28 cellular contexts compared by ENCODE assay signal in the genomic region with DNA sequence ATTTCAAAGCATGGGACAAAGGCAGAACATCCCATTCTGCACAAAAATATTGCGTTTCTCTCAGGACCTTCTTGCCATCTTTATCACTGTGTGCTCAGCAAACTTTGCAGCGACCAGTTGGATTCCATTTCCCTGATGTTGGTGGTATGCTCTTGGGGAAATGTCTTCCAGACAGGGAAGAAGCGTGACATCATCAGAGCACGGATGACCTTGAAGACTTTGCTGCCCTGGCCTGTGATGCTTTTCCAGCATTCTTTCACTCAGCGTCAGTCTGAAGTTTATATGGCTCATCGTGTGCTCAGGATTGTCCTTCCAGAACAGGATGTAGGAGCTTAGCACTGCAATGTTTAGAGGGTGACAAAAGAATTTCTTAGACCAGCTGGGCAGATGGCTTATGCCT.
DNase-seq lines count a peak whose midpoint lies in the region; TF ChIP-seq lines count a peak whose summit lies in the region.
"Had no signal": no experiment of that assay in that cellular context is flagged by ENCODE, and none has a peak within 500 bp of the region (broad histone marks: within the 10 kb centered on the region; RNA-seq: fewer than 3 reads in every experiment).

No MANE protein-coding gene starts in this region.

- no peak overlapping the region for H4K91ac ChIP-seq in H9 (ENCODE audit: insufficient read length, low read depth, low read length)

- H2BK5ac ChIP-seq in H9 (ENCODE audit: insufficient read length, low read length), result no peak overlapping the region

- TF ChIP-seq CTCF in HFF-Myc (IDR thresholded peaks at IDR 0.05; ENCODE audit: low read depth, low read length, missing control alignments) (no peak), H9 (conservative IDR thresholded peaks at IDR 0.05) (no peak)

- no peaks in the 10 kb centered on the region for H3K79me1 ChIP-seq in H9 (ENCODE audit: insufficient read depth, low read depth, low read length, poor library complexity, severe bottlenecking)

- DNase-seq in AG08395 (ENCODE audit: low spot score), result peak; percentile 69
- peak; percentile 54 for DNase-seq in HFF-Myc (ENCODE audit: extremely low read depth, low read depth)
- peak; percentile 72 for DNase-seq in amniotic stem cell (lab: John Stamatoyannopoulos, UW)
- DNase-seq in hepatic stellate cell (ENCODE audit: low spot score), result peak; percentile 26
- no peak for DNase-seq in NCI-H69 (lab: John Stamatoyannopoulos, UW)
- DNase-seq in NCI-H526 (lab: John Stamatoyannopoulos, UW), result no peak
- no peak for DNase-seq in H9
- no peak for DNase-seq in stimulated activated CD4-positive, alpha-beta T cell treated with anti-CD3 and anti-CD28 coated beads, Interleukin-4, amount 100 ng/mL, for 1 hour
- DNase-seq: activated CD4-positive, alpha-beta T cell treated with anti-CD3 and anti-CD28 coated beads, Interleukin-2, amount 50 U/mL, for 1 hour; activated CD8-positive, alpha-beta memory T cell treated with anti-CD3 and anti-CD28 coated beads, Interleukin-2, amount 10 ng/mL, durations not matched to agents 7 days and 5 days; activated naive CD4-positive, alpha-beta T cell treated with anti-CD3 and anti-CD28 coated beads, Interleukin-2, amount 10 ng/mL, durations not matched to agents 7 days and 5 days; activated T-cell treated with anti-CD3 and anti-CD28 coated beads, Interleukin-2, amount 50 U/mL, for 72 hours; aorta; caudate nucleus; COR-L47; foreskin keratinocyte; heart right ventricle; mesendoderm; NCI-H1105; NCI-H2029 treated with DMSO at 0.1 percent for 48 hours; NCI-H226; stimulated activated CD4-positive, alpha-beta T cell treated with anti-CD3 and anti-CD28 coated beads, Interleukin-1b, Interleukin-23, amount 100 ng/mL, for 48 hours had no signal

- H3K36me3 Mint-ChIP-seq in H9 (ENCODE audit: insufficient read depth in 1 of 3, low read depth in 3 of 3), result peaks cover 0 to 4% (median 3%) of the 10 kb centered on the region in 3 experiments; a peak in 4 of 7 replicates
- H3K36me3 Mint-ChIP-seq: activated CD8-positive, alpha-beta memory T cell treated with anti-CD3 and anti-CD28 coated beads, Interleukin-2, amount 10 ng/mL, durations not matched to agents 7 days and 5 days; activated naive CD4-positive, alpha-beta T cell treated with anti-CD3 and anti-CD28 coated beads, Interleukin-2, amount 10 ng/mL, durations not matched to agents 7 days and 5 days; IgD-negative memory B cell had no signal

- H3K27ac Mint-ChIP-seq in H9, result 0 out of 7 replicates have a peak overlapping the region, but pooled peaks of 1 of the 3 experiments have one; percentile 32
- H3K27ac Mint-ChIP-seq: activated CD8-positive, alpha-beta memory T cell treated with anti-CD3 and anti-CD28 coated beads, Interleukin-2, amount 10 ng/mL, durations not matched to agents 7 days and 5 days; activated naive CD4-positive, alpha-beta T cell treated with anti-CD3 and anti-CD28 coated beads, Interleukin-2, amount 10 ng/mL, durations not matched to agents 7 days and 5 days; activated T-cell treated with anti-CD3 and anti-CD28 coated beads, Interleukin-2, amount 50 U/mL, for 72 hours; IgD-negative memory B cell had no signal

- H3K4ac ChIP-seq in H9 (ENCODE audit: low read depth, low read length), result no peak overlapping the region

- no peak overlapping the region for H3K23ac ChIP-seq in H9 (ENCODE audit: insufficient read length, low read depth, low read length)

- no peak overlapping the region for H2BK120ac ChIP-seq in H9 (ENCODE audit: low read depth, low read length, poor library complexity, severe bottlenecking)

- H3K4me3 Mint-ChIP-seq in H9, result no peak overlapping the region
- H3K4me3 Mint-ChIP-seq: activated CD8-positive, alpha-beta memory T cell treated with anti-CD3 and anti-CD28 coated beads, Interleukin-2, amount 10 ng/mL, durations not matched to agents 7 days and 5 days; activated naive CD4-positive, alpha-beta T cell treated with anti-CD3 and anti-CD28 coated beads, Interleukin-2, amount 10 ng/mL, durations not matched to agents 7 days and 5 days; activated T-cell treated with anti-CD3 and anti-CD28 coated beads, Interleukin-2, amount 50 U/mL, for 72 hours; IgD-negative memory B cell had no signal

- no CpG with 5 or more reads among the region's 6 CpGs for WGBS in H9 (ENCODE audit: extremely low coverage, insufficient read length, low lambda C conversion rate)

- H3K27me3 ChIP-seq in H9 (ENCODE audit: insufficient read depth, low read length), result no peaks in the 10 kb centered on the region
- H3K27me3 ChIP-seq: BLaER1 treated with 17β-estradiol and CSF1 and Interleukin-3, amounts not matched to agents 10 nM and 100 nM; foreskin keratinocyte; heart right ventricle; neutrophil had no signal

- no peak overlapping the region for H3K4me3 ChIP-seq in HFF-Myc (replicated peaks; ENCODE audit: low read depth, low read length)
- H3K4me3 ChIP-seq: A549; BLaER1 treated with 17β-estradiol and CSF1 and Interleukin-3, amounts not matched to agents 10 nM and 100 nM; heart right ventricle; skin epidermis had no signal

- no peaks in the 10 kb centered on the region for H4K20me1 ChIP-seq in H9 (ENCODE audit: control insufficient read depth, insufficient read depth, insufficient read length)
- H4K20me1 ChIP-seq: BLaER1 treated with 17β-estradiol and CSF1 and Interleukin-3, amounts not matched to agents 10 nM and 100 nM had no signal

- no peaks in the 10 kb centered on the region for H3K79me2 ChIP-seq in H9 (ENCODE audit: insufficient read depth, low read length)

- no peak overlapping the region for H2BK20ac ChIP-seq in H9 (ENCODE audit: low read depth, low read length, poor library complexity, severe bottlenecking)

- H3K4me1 ChIP-seq in H9 (ENCODE audit: insufficient read depth, low read length), result peaks cover 7% of the 10 kb centered on the region; the same call in 1 of the 2 replicates
- H3K4me1 ChIP-seq: BLaER1 treated with 17β-estradiol and CSF1 and Interleukin-3, amounts not matched to agents 10 nM and 100 nM; foreskin keratinocyte; heart right ventricle had no signal

- no peak overlapping the region for H2AK5ac ChIP-seq in H9 (ENCODE audit: insufficient read length, low read length)

- H3K27me3 Mint-ChIP-seq in H9 (ENCODE audit: low read depth), result no peaks in the 10 kb centered on the region

- H4K5ac ChIP-seq in H9 (ENCODE audit: insufficient read length, low read depth, low read length), result no peak overlapping the region

- H4K8ac ChIP-seq in H9 (replicated peaks; ENCODE audit: insufficient read length, low read depth, low read length), result no peak overlapping the region

- no peak overlapping the region for H2BK15ac ChIP-seq in H9 (ENCODE audit: low read depth, low read length)

- no peak overlapping the region for H3K18ac ChIP-seq in H9 (ENCODE audit: insufficient read length, low read depth, low read length)

- no peaks in the 10 kb centered on the region; a peak in 1 of 5 replicates for H3K9me3 Mint-ChIP-seq in H9
- H3K9me3 Mint-ChIP-seq: activated naive CD4-positive, alpha-beta T cell treated with anti-CD3 and anti-CD28 coated beads, Interleukin-2, amount 10 ng/mL, durations not matched to agents 7 days and 5 days; activated T-cell treated with anti-CD3 and anti-CD28 coated beads, Interleukin-2, amount 50 U/mL, for 72 hours; IgD-negative memory B cell had no signal

- H3K27ac ChIP-seq in H9 (ENCODE audit: insufficient read length, low read depth, low read length), result no peak overlapping the region
- H3K27ac ChIP-seq: A549; BLaER1 treated with 17β-estradiol and CSF1 and Interleukin-3, amounts not matched to agents 10 nM and 100 nM; foreskin keratinocyte; heart right ventricle; neutrophil; skin epidermis; VCaP had no signal

- peaks cover 33 to 48% of the 10 kb centered on the region in 2 experiments for H3K4me1 Mint-ChIP-seq in H9
- H3K4me1 Mint-ChIP-seq: activated CD8-positive, alpha-beta memory T cell treated with anti-CD3 and anti-CD28 coated beads, Interleukin-2, amount 10 ng/mL, durations not matched to agents 7 days and 5 days; activated naive CD4-positive, alpha-beta T cell treated with anti-CD3 and anti-CD28 coated beads, Interleukin-2, amount 10 ng/mL, durations not matched to agents 7 days and 5 days; IgD-negative memory B cell had no signal

- H3K9ac ChIP-seq in H9 (ENCODE audit: extremely low read depth, insufficient read length, low read length), result no peak overlapping the region
- H3K9ac ChIP-seq: BLaER1 treated with 17β-estradiol and CSF1 and Interleukin-3, amounts not matched to agents 10 nM and 100 nM had no signal

- H3K56ac ChIP-seq in H9 (ENCODE audit: insufficient read length, low read depth, low read length), result no peak overlapping the region

- no peaks in the 10 kb centered on the region for H3K9me3 ChIP-seq in H9 (ENCODE audit: control insufficient read depth, low read depth, low read length)
- H3K9me3 ChIP-seq: A549; BLaER1 treated with 17β-estradiol and CSF1 and Interleukin-3, amounts not matched to agents 10 nM and 100 nM; neutrophil had no signal

- no peaks in the 10 kb centered on the region for H3K23me2 ChIP-seq in H9 (ENCODE audit: insufficient read length, low read depth, low read length, poor library complexity, severe bottlenecking)

- H3T11ph ChIP-seq in H9 (ENCODE audit: low read length), result no peak overlapping the region

- H2BK12ac ChIP-seq in H9 (ENCODE audit: insufficient read length, low read depth, low read length), result no peak overlapping the region

- no peak overlapping the region for H3K4me2 ChIP-seq in H9 (ENCODE audit: insufficient read depth, insufficient read length, low read length)
- H3K4me2 ChIP-seq: A549; BLaER1 treated with 17β-estradiol and CSF1 and Interleukin-3, amounts not matched to agents 10 nM and 100 nM had no signal

- H2AFZ ChIP-seq in H9 (ENCODE audit: low read length), result no peak overlapping the region

- no peak overlapping the region for H3K14ac ChIP-seq in H9 (ENCODE audit: insufficient read depth, low read length)

Comparison
In these comparisons a context has a peak if more than half of its experiments do, and no peak if none do; other contexts are left out.
1. DNase-seq: peak in AG08395 (single experiment), HFF-Myc (single experiment), amniotic stem cell (single experiment) and hepatic stellate cell (single experiment); none in NCI-H69 (single experiment), NCI-H526 (0 of 2), H9 (single experiment) and stimulated activated CD4-positive, alpha-beta T cell treated with anti-CD3 and anti-CD28 coated beads, Interleukin-4, amount 100 ng/mL, for 1 hour (single experiment).